Comparison of ENCODE assay signal across 10 cellular contexts in the genomic region with DNA sequence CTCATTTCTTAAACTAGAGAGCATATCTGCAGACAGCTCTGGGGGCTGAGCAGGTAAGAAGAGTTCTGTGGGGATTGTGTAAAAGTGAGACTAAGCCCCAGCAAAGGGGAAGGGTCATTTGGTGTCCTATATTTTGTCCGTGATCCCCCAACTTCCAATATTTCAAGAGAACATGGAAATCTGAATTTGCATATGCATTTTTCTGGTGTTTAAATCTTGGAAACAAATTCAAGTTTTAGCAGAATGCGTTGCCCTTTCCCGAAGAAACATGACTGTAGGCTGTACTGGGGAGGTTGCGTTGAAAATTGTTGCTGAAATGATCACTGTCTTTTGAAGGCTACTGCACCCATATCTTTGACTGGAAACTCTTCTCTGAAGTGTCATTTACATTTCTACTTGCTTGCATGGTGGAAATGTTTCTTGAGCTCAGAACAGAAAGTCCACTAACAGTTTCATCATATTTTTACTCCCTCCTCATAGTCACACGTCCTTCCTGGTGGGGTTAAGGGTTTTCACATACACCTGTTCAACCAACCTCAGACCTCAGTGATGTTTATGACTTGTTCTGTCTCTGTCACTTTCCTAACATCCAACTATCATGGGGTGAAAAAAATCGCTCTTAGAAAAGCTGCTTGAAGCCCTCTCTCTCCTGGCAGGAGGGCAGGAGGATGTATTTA.
DNase-seq lines count a peak whose midpoint lies in the region; ATAC-seq, FAIRE-seq and TF ChIP-seq lines count a peak whose summit lies in the region.
"Had no signal": no experiment of that assay in that cellular context is flagged by ENCODE, and none has a peak within 500 bp of the region (broad histone marks: within the 10 kb centered on the region; RNA-seq: fewer than 3 reads in every experiment).

No MANE protein-coding gene starts in this region.

- no peaks in the 10 kb centered on the region for H3K9me3 Mint-ChIP-seq in activated CD8-positive, alpha-beta T cell treated with anti-CD3 and anti-CD28 coated beads, Interleukin-2, amount 10 ng/mL, durations not matched to agents 7 days and 5 days (ENCODE audit: insufficient read depth)

- H3K4me3 ChIP-seq in kidney (ENCODE audit: low read length in 2 of 2), result no peak overlapping the region

- H3K27ac Mint-ChIP-seq in activated CD8-positive, alpha-beta T cell treated with anti-CD3 and anti-CD28 coated beads, Interleukin-2, amount 10 ng/mL, durations not matched to agents 7 days and 5 days, result peak overlapping the region; percentile 44
- H3K27ac Mint-ChIP-seq: brain had no signal

- H3K4me1 ChIP-seq in kidney (ENCODE audit: control insufficient read depth in 1 of 2, insufficient read depth in 1 of 2, low read depth in 1 of 2, low read length in 2 of 2), result peaks cover 4 to 8% of the 10 kb centered on the region in 2 donors

- POLR2A ChIA-PET in GM10248 (lab: Yijun Ruan, JAX), result interaction anchor here (0.6 to 1.1 kb wide), 2 partner anchors 12 to 29 kb away, joined by 3 read pairs; no protein-coding TSS in a partner anchor
- POLR2A ChIA-PET in activated CD8-positive, alpha-beta T cell treated with anti-CD3 and anti-CD28 coated beads, Interleukin-2, amount 10 ng/mL, durations not matched to agents 7 days and 5 days (lab: Charles Lee), result interaction anchor here (1.3 to 1.7 kb wide), 3 partner anchors 10 to 20 kb away, joined by 3 read pairs; no protein-coding TSS in a partner anchor

- no peaks in the 10 kb centered on the region for H3K9me3 ChIP-seq in kidney (ENCODE audit: control insufficient read depth in 1 of 2, low read length in 2 of 2)

- H3K27me3 Mint-ChIP-seq in activated CD8-positive, alpha-beta T cell treated with anti-CD3 and anti-CD28 coated beads, Interleukin-2, amount 10 ng/mL, durations not matched to agents 7 days and 5 days (ENCODE audit: low read depth), result no peaks in the 10 kb centered on the region

- H3K9ac ChIP-seq in kidney (ENCODE audit: low read length in 2 of 2), result no peak overlapping the region

- ATAC-seq in GM19438 (IDR thresholded peaks at IDR 0.05; ENCODE audit: low read depth, unreplicated experiment) (peak; percentile 57), HG03060 (IDR thresholded peaks at IDR 0.05; ENCODE audit: low read depth, unreplicated experiment) (peak; percentile 45)
- ATAC-seq in activated CD8-positive, alpha-beta T cell treated with anti-CD3 and anti-CD28 coated beads, Interleukin-2, amount 10 ng/mL, durations not matched to agents 7 days and 5 days, result no peak

- intact Hi-C loops in kidney (cut with DNase I), result loop anchor here (10.0 kb wide), 1 partner anchor 355 kb away; no protein-coding TSS in a partner anchor

- no peak for TF ChIP-seq CTCF in GM10248 (IDR thresholded peaks at IDR 0.05; ENCODE audit: control extremely low read depth, extremely low read depth, low read depth, missing control alignments)
- TF ChIP-seq CTCF in kidney (IDR thresholded peaks at IDR 0.05; ENCODE audit: borderline replicate concordance, extremely low read depth, insufficient read depth), result no peak

- H3K4me1 Mint-ChIP-seq in activated CD8-positive, alpha-beta T cell treated with anti-CD3 and anti-CD28 coated beads, Interleukin-2, amount 10 ng/mL, durations not matched to agents 7 days and 5 days (ENCODE audit: low read depth), result peaks cover 62% of the 10 kb centered on the region

- no peaks in the 10 kb centered on the region for H3K36me3 Mint-ChIP-seq in activated CD8-positive, alpha-beta T cell treated with anti-CD3 and anti-CD28 coated beads, Interleukin-2, amount 10 ng/mL, durations not matched to agents 7 days and 5 days (ENCODE audit: low read depth)
- H3K36me3 Mint-ChIP-seq: brain had no signal

- DNase-seq in GM10248 (ENCODE audit: extremely low spot score) (peak; percentile 57), kidney (no peak), HPDE6-E6E7 (ENCODE audit: extremely low spot score) (no peak)
- no peak for DNase-seq in activated CD8-positive, alpha-beta T cell treated with anti-CD3 and anti-CD28 coated beads, Interleukin-2, amount 10 ng/mL, durations not matched to agents 7 days and 5 days
- no peak for DNase-seq in stimulated activated CD4-positive, alpha-beta T cell treated with anti-CD3 and anti-CD28 coated beads, Interleukin-2, amount 100 ng/mL, for 48 hours
- DNase-seq in stimulated activated CD4-positive, alpha-beta T cell treated with anti-CD3 and anti-CD28 coated beads, Interleukin-4, amount 100 ng/mL, for 4 hours, result no peak
- DNase-seq: DMS79 treated with DMSO at 0.1 percent for 48 hours had no signal

- CTCF ChIA-PET in GM10248 (lab: Yijun Ruan, JAX), result interaction anchor here (1.0 to 18.9 kb wide), 6 partner anchors 3 to 351 kb away, joined by 3 to 281 read pairs (median 11); no protein-coding TSS in a partner anchor
- CTCF ChIA-PET in activated CD8-positive, alpha-beta T cell treated with anti-CD3 and anti-CD28 coated beads, Interleukin-2, amount 10 ng/mL, durations not matched to agents 7 days and 5 days (lab: Charles Lee), result interaction anchor here (0.8 to 8.3 kb wide), 8 partner anchors 9 to 350 kb away, joined by 3 to 80 read pairs (median 3); no protein-coding TSS in a partner anchor

- H3K4me3 Mint-ChIP-seq in activated CD8-positive, alpha-beta T cell treated with anti-CD3 and anti-CD28 coated beads, Interleukin-2, amount 10 ng/mL, durations not matched to agents 7 days and 5 days, result no peak overlapping the region
- H3K4me3 Mint-ChIP-seq: brain had no signal

- FAIRE-seq in kidney (lab: Jason Lieb, UNC), result no peak

- no peaks in the 10 kb centered on the region for H3K36me3 ChIP-seq in kidney (ENCODE audit: control insufficient read depth in 1 of 2, insufficient read depth in 2 of 2, low read length in 2 of 2)

- H3K27ac ChIP-seq in kidney (ENCODE audit: low read depth in 2 of 2, low read length in 2 of 2), result no peak overlapping the region
